29 cellular contexts compared by ENCODE assay signal in genomic region chr9:6782378-6782777, GRCh38. TPM values are rescaled to one million over a fixed set of nuclear protein-coding genes. Genes with fewer than 3 reads are reported as not detected.
DNase-seq lines count a peak whose midpoint lies in the region; ATAC-seq and TF ChIP-seq lines count a peak whose summit lies in the region.
"Had no signal": no experiment of that assay in that cellular context is flagged by ENCODE, and none has a peak within 500 bp of the region (broad histone marks: within the 10 kb centered on the region; RNA-seq: fewer than 3 reads in every experiment).

No MANE protein-coding gene starts in this region.

- H3K27me3 ChIP-seq in CD4-positive, alpha-beta T cell (ENCODE audit: control insufficient read depth, insufficient read depth, low read length): no peaks in the 10 kb centered on the region
- H3K27me3 ChIP-seq in sigmoid colon: no peaks in the 10 kb centered on the region
- H3K27me3 ChIP-seq: esophagus muscularis mucosa, right lobe of liver had no signal

- intact Hi-C loops in CD4-positive, alpha-beta T cell (cut with DNase I, micrococcal nuclease): no loop called here
- intact Hi-C loops in sigmoid colon (cut with DNase I): no loop called here

- peaks cover 2% of the 10 kb centered on the region for H3K36me3 Mint-ChIP-seq in CD4-positive, alpha-beta T cell (ENCODE audit: low read depth)
- peaks cover under 1% of the 10 kb centered on the region for H3K36me3 Mint-ChIP-seq in IgD-negative memory B cell
- no peaks in the 10 kb centered on the region for H3K36me3 Mint-ChIP-seq in effector memory CD8-positive, alpha-beta T cell (ENCODE audit: insufficient read depth)
- H3K36me3 Mint-ChIP-seq: type B pancreatic cell had no signal

- H3K27me3 Mint-ChIP-seq in CD4-positive, alpha-beta T cell: no peaks in the 10 kb centered on the region
- H3K27me3 Mint-ChIP-seq in IgD-negative memory B cell: no peaks in the 10 kb centered on the region
- no peaks in the 10 kb centered on the region for H3K27me3 Mint-ChIP-seq in effector memory CD8-positive, alpha-beta T cell
- H3K27me3 Mint-ChIP-seq: activated CD4-positive, alpha-beta T cell treated with anti-CD3 and anti-CD28 coated beads for 36 hours; dendritic cell treated with granulocyte-macrophage colony-stimulating factor and Interleukin-4, amounts not matched to agents 40 ng/mL and 50 ng/mL, for 4 days; progenitor cell of endocrine pancreas; type B pancreatic cell had no signal

- no peaks in the 10 kb centered on the region for H3K9me3 ChIP-seq in CD4-positive, alpha-beta T cell (ENCODE audit: control insufficient read depth, low read length)
- H3K9me3 ChIP-seq in sigmoid colon: no peaks in the 10 kb centered on the region
- H3K9me3 ChIP-seq: esophagus muscularis mucosa, left ventricle myocardium inferior, right lobe of liver had no signal

- peak overlapping the region; percentile 18 for H3K27ac Mint-ChIP-seq in CD4-positive, alpha-beta T cell
- peak overlapping the region in 2 of 3 donors; percentile 63 to 89 for H3K27ac Mint-ChIP-seq in IgD-negative memory B cell
- H3K27ac Mint-ChIP-seq in effector memory CD8-positive, alpha-beta T cell: peak overlapping the region; percentile 54 to 78
- H3K27ac Mint-ChIP-seq: activated CD4-positive, alpha-beta T cell treated with anti-CD3 and anti-CD28 coated beads for 36 hours; dendritic cell treated with granulocyte-macrophage colony-stimulating factor and Interleukin-4, amounts not matched to agents 40 ng/mL and 50 ng/mL, for 4 days; progenitor cell of endocrine pancreas; type B pancreatic cell had no signal

- no peak overlapping the region for H3K27ac ChIP-seq in CD4-positive, alpha-beta T cell (ENCODE audit: low read depth, low read length)
- H3K27ac ChIP-seq in sigmoid colon: no peak overlapping the region
- H3K27ac ChIP-seq: C4-2B, esophagus muscularis mucosa, left ventricle myocardium inferior, right lobe of liver had no signal

- 94 to 97% methylated on average over 6 of the region's 6 CpGs for WGBS in sigmoid colon, 2 donors

- ATAC-seq in CD4-positive, alpha-beta T cell (ENCODE audit: poor library complexity): no peak
- ATAC-seq in effector memory CD8-positive, alpha-beta T cell (replicated peaks): no peak
- ATAC-seq: activated CD4-positive, alpha-beta T cell treated with anti-CD3 and anti-CD28 coated beads for 36 hours; K562; Panc1; right lobe of liver had no signal

- no peak for TF ChIP-seq CTCF in CD4-positive, alpha-beta T cell (IDR thresholded peaks at IDR 0.05)
- no peak for TF ChIP-seq CTCF in sigmoid colon (IDR thresholded peaks at IDR 0.05)

- H3K9me3 Mint-ChIP-seq in CD4-positive, alpha-beta T cell: no peaks in the 10 kb centered on the region
- H3K9me3 Mint-ChIP-seq in IgD-negative memory B cell: no peaks in the 10 kb centered on the region
- no peaks in the 10 kb centered on the region for H3K9me3 Mint-ChIP-seq in effector memory CD8-positive, alpha-beta T cell
- H3K9me3 Mint-ChIP-seq: dendritic cell treated with granulocyte-macrophage colony-stimulating factor and Interleukin-4, amounts not matched to agents 40 ng/mL and 50 ng/mL, for 4 days; type B pancreatic cell had no signal

- TF ChIP-seq EP300 in sigmoid colon (IDR thresholded peaks at IDR 0.05): no peak

- no peak for DNase-seq in CD4-positive, alpha-beta T cell
- DNase-seq in effector memory CD8-positive, alpha-beta T cell: no peak
- DNase-seq in sigmoid colon (peak; percentile 1), NCI-H187 treated with DMSO at 0.1 percent for 48 hours (lab: John Stamatoyannopoulos, UW) (no peak), NCI-H2196 treated with DMSO at 0.1 percent for 48 hours (lab: John Stamatoyannopoulos, UW; ENCODE audit: unreplicated experiment) (no peak), cerebellar nuclear complex (lab: John Stamatoyannopoulos, UW) (no peak)
- DNase-seq: activated CD4-positive, alpha-beta T cell treated with anti-CD3 and anti-CD28 coated beads for 36 hours; activated effector memory CD4-positive, alpha-beta T cell treated with anti-CD3 and anti-CD28 coated beads, Interleukin-2, amount 50 U/mL, for 16 hours; activated T-cell treated with anti-CD3 and anti-CD28 coated beads, Interleukin-2, amount 50 U/mL, for 1 hour; EL; foreskin fibroblast; head of caudate nucleus; left ventricle myocardium inferior; mesendoderm; NCI-H1105; NCI-H2029; NCI-H69; right lobe of liver; SHP77; stimulated activated CD4-positive, alpha-beta T cell treated with anti-CD3 and anti-CD28 coated beads, Interleukin-12 subunit alpha, Interleukin-12 subunit beta, amount 100 ng/mL, for 4 hours; stimulated activated CD4-positive, alpha-beta T cell treated with anti-CD3 and anti-CD28 coated beads, Interleukin-2, amount 100 ng/mL, for 48 hours had no signal

- CTCF ChIA-PET in CD4-positive, alpha-beta T cell (lab: Charles Lee): no interaction called here

- peaks cover 73% of the 10 kb centered on the region for H3K4me1 Mint-ChIP-seq in CD4-positive, alpha-beta T cell (ENCODE audit: low read depth)
- peaks cover 46 to 61% (median 52%) of the 10 kb centered on the region in 3 donors for H3K4me1 Mint-ChIP-seq in IgD-negative memory B cell
- peaks cover 54 to 59% of the 10 kb centered on the region in 2 donors for H3K4me1 Mint-ChIP-seq in effector memory CD8-positive, alpha-beta T cell (ENCODE audit: low read depth in 2 of 2)

- TF ChIP-seq POLR2A in sigmoid colon (IDR thresholded peaks at IDR 0.05): no peak

- POLR2A ChIA-PET in CD4-positive, alpha-beta T cell (lab: Charles Lee): interaction anchor here (8.5 kb wide), 1 partner anchor 25 kb away, joined by 60 read pairs; the partner anchor contains the start of gene KDM4C

- H3K4me3 ChIP-seq in sigmoid colon: no peak overlapping the region
- H3K4me3 ChIP-seq: esophagus muscularis mucosa, K562, left ventricle myocardium inferior, right lobe of liver had no signal

- H3K4me3 Mint-ChIP-seq in CD4-positive, alpha-beta T cell: peak overlapping the region; percentile 22
- peak overlapping the region in 1 of 4 donors; percentile 43 for H3K4me3 Mint-ChIP-seq in IgD-negative memory B cell
- H3K4me3 Mint-ChIP-seq in effector memory CD8-positive, alpha-beta T cell: peak overlapping the region; percentile 22 to 30
- H3K4me3 Mint-ChIP-seq: activated CD4-positive, alpha-beta T cell treated with anti-CD3 and anti-CD28 coated beads for 36 hours; dendritic cell treated with granulocyte-macrophage colony-stimulating factor and Interleukin-4, amounts not matched to agents 40 ng/mL and 50 ng/mL, for 4 days; type B pancreatic cell had no signal

- H3K36me3 ChIP-seq in sigmoid colon: no peaks in the 10 kb centered on the region
- H3K36me3 ChIP-seq: esophagus muscularis mucosa, left ventricle myocardium inferior, right lobe of liver had no signal

- peaks cover 0 to 27% (median 20%) of the 10 kb centered on the region in 4 donors for H3K4me1 ChIP-seq in sigmoid colon

RNA-seq across cellular contexts. Expression of gene KDM4C, which starts 24.6 kb away (rescaled TPM):
- total RNA-seq in CD4-positive, alpha-beta T cell: 10 to 100 TPM; 60.1 to 61.3 TPM
- polyA plus RNA-seq in IgD-negative memory B cell: 31.6 TPM
- total RNA-seq in sigmoid colon: 10 to 100 TPM; 28.8 to 33.5 (median 29.8) TPM
- polyA plus RNA-seq in sigmoid colon: 10 to 100 TPM; 16.4 to 18.6 (median 17.6) TPM

Comparison
In these comparisons a context has a peak if more than half of its experiments do, and no peak if none do; other contexts are left out.
1. H3K27ac Mint-ChIP-seq: peak in every context shown above with its lines; median percentile 76 in IgD-negative memory B cell; 66 in effector memory CD8-positive, alpha-beta T cell; 18 in CD4-positive, alpha-beta T cell.